16 cellular contexts compared by ENCODE assay signal in genomic region chr7:139252451-139252850, GRCh38. TPM values are rescaled to one million over a fixed set of nuclear protein-coding genes. Genes with fewer than 3 reads are reported as not detected.
DNase-seq lines count a peak whose midpoint lies in the region; ATAC-seq and TF ChIP-seq lines count a peak whose summit lies in the region.
"Had no signal": no experiment of that assay in that cellular context is flagged by ENCODE, and none has a peak within 500 bp of the region (broad histone marks: within the 10 kb centered on the region; RNA-seq: fewer than 3 reads in every experiment).

No MANE protein-coding gene starts in this region.

- intact Hi-C loops in ascending aorta (cut with DNase I): no loop called here

- no peak for ATAC-seq in omental fat pad (ENCODE audit: low FRiP score)
- ATAC-seq: GM23338 had no signal

- DNase-seq in EH (ENCODE audit: low read depth): peak; percentile 50
- no peak for DNase-seq in ascending aorta (ENCODE audit: low spot score in 2 of 2)
- peak; percentile 31 for DNase-seq in fibroblast of the aortic adventitia (ENCODE audit: low read depth)
- DNase-seq in stromal cell of bone marrow (ENCODE audit: low read depth): peak; percentile 62
- DNase-seq in nucleus accumbens (lab: John Stamatoyannopoulos, UW): no peak
- no peak for DNase-seq in omental fat pad (ENCODE audit: low spot score)
- DNase-seq in islet precursor cell: no peak
- DNase-seq: CD4-positive, alpha-beta memory T cell; DMS79; NCI-H1436 treated with DMSO at 0.1 percent for 48 hours; NCI-H2081; NCI-H524 treated with DMSO at 0.1 percent for 48 hours; NK-92 treated with Interleukin-12 subunit alpha and Interleukin-12 subunit beta, amount 100 ng/mL, for 24 hours; OCI-M1 had no signal

- no peaks in the 10 kb centered on the region for H3K9me3 ChIP-seq in ascending aorta

- peaks cover 13 to 26% of the 10 kb centered on the region in 2 donors for H3K36me3 ChIP-seq in ascending aorta

- H3K4me1 ChIP-seq in ascending aorta: no peaks in the 10 kb centered on the region

- no peaks in the 10 kb centered on the region for H3K27me3 ChIP-seq in ascending aorta

- no peak for TF ChIP-seq CTCF in ascending aorta (IDR thresholded peaks at IDR 0.05)
- TF ChIP-seq CTCF in fibroblast of the aortic adventitia (IDR thresholded peaks at IDR 0.05; ENCODE audit: insufficient read depth, low read length): no peak
- TF ChIP-seq CTCF in omental fat pad (IDR thresholded peaks at IDR 0.05): no peak

- no peak overlapping the region for H3K4me3 ChIP-seq in ascending aorta
- no peak overlapping the region for H3K4me3 ChIP-seq in fibroblast of the aortic adventitia (ENCODE audit: low read depth, low read length)
- H3K4me3 ChIP-seq: GM23338 had no signal

- peak overlapping the region; percentile 13 to 53 for H3K27ac ChIP-seq in ascending aorta
- H3K27ac ChIP-seq: RWPE1 had no signal

RNA-seq across cellular contexts. Expression of gene UBN2, which starts 21.4 kb away (rescaled TPM):
- 3.7 TPM for total RNA-seq in ascending aorta
- total RNA-seq in fibroblast of the aortic adventitia (ENCODE audit: low replicate concordance): 8.0 and 11.3 TPM in 2 replicates
- total RNA-seq in omental fat pad: 10 to 100 TPM in 2 of 4 donors, 1 to 10 TPM in 2; 7.8 to 18.0 (median 9.8) TPM

Comparison
In these comparisons a context has a peak if more than half of its experiments do, and no peak if none do; other contexts are left out.
1. DNase-seq: peak in EH (single experiment), fibroblast of the aortic adventitia (single experiment) and stromal cell of bone marrow (single experiment); none in ascending aorta (0 of 2), nucleus accumbens (0 of 56), omental fat pad (single experiment) and islet precursor cell (single experiment).